Comparison of ENCODE assay signal across 1 cellular context in the genomic region with DNA sequence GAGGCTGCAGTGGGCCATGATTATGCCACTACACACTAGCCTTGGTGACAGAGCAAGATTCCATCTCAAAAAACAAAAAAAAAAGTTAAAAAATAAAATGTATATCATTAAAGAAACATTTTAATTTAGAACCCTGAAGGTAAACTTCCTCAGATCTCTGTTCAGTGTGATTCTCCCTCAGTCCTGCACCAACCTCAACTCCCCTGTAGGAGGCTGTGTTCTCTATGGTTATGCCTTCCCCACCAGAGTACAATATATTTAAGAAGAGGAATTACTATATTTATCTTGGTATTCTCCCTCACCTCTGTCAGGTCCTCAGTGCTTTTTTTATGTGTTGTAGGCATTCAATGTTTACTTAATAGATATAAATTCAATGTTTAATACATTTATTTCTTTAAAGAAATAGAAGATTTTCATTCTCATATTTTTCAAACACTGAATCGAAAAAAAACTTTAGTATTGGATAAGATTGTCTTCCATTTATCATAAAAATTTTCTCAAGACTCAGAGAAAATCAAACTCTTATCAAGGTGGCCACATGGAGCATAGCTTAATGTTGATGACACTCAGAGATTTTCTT.
TF ChIP-seq lines count a peak whose summit lies in the region.

No MANE protein-coding gene starts in this region.

TF ChIP-seq in GM23338, 12 proteins besides CTCF, POLR2A, EP300 and RAD21 (continued from another document):
- TF ChIP-seq, protein P1, sequence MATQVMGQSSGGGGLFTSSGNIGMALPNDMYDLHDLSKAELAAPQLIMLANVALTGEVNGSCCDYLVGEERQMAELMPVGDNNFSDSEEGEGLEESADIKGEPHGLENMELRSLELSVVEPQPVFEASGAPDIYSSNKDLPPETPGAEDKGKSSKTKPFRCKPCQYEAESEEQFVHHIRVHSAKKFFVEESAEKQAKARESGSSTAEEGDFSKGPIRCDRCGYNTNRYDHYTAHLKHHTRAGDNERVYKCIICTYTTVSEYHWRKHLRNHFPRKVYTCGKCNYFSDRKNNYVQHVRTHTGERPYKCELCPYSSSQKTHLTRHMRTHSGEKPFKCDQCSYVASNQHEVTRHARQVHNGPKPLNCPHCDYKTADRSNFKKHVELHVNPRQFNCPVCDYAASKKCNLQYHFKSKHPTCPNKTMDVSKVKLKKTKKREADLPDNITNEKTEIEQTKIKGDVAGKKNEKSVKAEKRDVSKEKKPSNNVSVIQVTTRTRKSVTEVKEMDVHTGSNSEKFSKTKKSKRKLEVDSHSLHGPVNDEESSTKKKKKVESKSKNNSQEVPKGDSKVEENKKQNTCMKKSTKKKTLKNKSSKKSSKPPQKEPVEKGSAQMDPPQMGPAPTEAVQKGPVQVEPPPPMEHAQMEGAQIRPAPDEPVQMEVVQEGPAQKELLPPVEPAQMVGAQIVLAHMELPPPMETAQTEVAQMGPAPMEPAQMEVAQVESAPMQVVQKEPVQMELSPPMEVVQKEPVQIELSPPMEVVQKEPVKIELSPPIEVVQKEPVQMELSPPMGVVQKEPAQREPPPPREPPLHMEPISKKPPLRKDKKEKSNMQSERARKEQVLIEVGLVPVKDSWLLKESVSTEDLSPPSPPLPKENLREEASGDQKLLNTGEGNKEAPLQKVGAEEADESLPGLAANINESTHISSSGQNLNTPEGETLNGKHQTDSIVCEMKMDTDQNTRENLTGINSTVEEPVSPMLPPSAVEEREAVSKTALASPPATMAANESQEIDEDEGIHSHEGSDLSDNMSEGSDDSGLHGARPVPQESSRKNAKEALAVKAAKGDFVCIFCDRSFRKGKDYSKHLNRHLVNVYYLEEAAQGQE (IDR thresholded peaks at IDR 0.05; ENCODE audit: unreplicated experiment): no peak
TF ChIP-seq in GM23338: peak in this region for 0.
